ENCODE assay signal across 31 cellular contexts in the genomic region with DNA sequence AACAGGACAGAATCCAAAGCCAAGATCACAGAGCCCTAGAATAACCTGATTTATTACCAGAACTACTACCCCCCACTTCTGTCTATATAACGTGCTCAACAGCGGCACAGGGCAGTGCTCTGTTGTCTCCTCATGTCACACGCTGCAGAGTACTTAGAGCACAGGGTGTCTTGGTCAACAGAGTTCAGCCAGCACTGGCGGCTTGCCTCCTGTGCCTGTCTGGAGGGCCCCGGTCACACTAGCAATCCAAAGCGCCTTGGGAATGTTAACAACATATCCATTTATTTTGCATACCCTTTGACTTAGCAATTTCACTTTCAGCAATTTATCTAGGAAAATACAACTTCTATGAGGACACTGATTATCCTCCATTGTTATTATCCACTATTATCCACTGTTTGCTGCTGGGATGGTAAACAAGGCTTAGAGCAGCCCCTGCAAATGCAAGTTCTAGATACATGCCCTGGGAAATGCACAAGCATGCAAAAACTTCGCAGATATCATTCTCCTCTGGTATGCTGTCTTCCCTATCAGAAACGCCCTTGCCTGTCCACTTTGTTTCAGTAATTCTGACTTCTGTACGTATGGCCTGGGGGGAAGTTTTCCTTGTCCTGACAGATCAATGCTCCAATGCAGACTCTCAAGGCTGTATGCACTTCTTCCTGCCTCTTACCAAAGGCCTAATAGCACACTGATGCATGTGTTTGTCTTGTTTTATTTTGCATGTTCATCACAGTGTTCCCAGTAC.
"Had no signal": no experiment of that assay in that cellular context is flagged by ENCODE, and none has a peak within 500 bp of the region (broad histone marks: within the 10 kb centered on the region; RNA-seq: fewer than 3 reads in every experiment).

No MANE protein-coding gene starts in this region.

- H3K9me3 Mint-ChIP-seq: activated CD4-positive, alpha-beta memory T cell treated with anti-CD3 and anti-CD28 coated beads, Interleukin-2, amount 10 ng/mL, durations not matched to agents 7 days and 5 days; activated CD4-positive, alpha-beta T cell treated with anti-CD3 and anti-CD28 coated beads, Interleukin-2, amount 10 ng/mL, durations not matched to agents 7 days and 5 days; activated naive CD4-positive, alpha-beta T cell treated with anti-CD3 and anti-CD28 coated beads, Interleukin-2, amount 10 ng/mL, durations not matched to agents 7 days and 5 days; activated naive CD8-positive, alpha-beta T cell treated with anti-CD3 and anti-CD28 coated beads, Interleukin-2, amount 10 ng/mL, durations not matched to agents 7 days and 5 days; activated T-cell treated with anti-CD3 and anti-CD28 coated beads, Interleukin-2, amount 50 U/mL, for 24 hours; brain; effector memory CD8-positive, alpha-beta T cell; mesothelial cell of epicardium; naive thymus-derived CD4-positive, alpha-beta T cell; neural crest cell; T-helper 1 cell treated with Interleukin-12 subunit alpha and Interleukin-12 subunit beta and Interleukin-4 antibody, amounts not matched to agents 30 μg/mL and 1 μg/mL, for 36 hours had no signal

- DNase-seq: activated CD4-positive, alpha-beta memory T cell treated with anti-CD3 and anti-CD28 coated beads, Interleukin-2, amount 10 ng/mL, durations not matched to agents 7 days and 5 days; activated CD4-positive, alpha-beta T cell treated with anti-CD3 and anti-CD28 coated beads for 1 hour; activated CD4-positive, alpha-beta T cell treated with anti-CD3 and anti-CD28 coated beads, Interleukin-2, amount 10 ng/mL, durations not matched to agents 7 days and 5 days; activated CD8-positive, alpha-beta memory T cell treated with anti-CD3 and anti-CD28 coated beads, Interleukin-2, amount 50 U/mL, for 48 hours; activated gamma-delta T cell; activated naive CD4-positive, alpha-beta T cell treated with anti-CD3 and anti-CD28 coated beads, Interleukin-2, amount 10 ng/mL, durations not matched to agents 7 days and 5 days; activated naive CD8-positive, alpha-beta T cell treated with anti-CD3 and anti-CD28 coated beads, Interleukin-2, amount 10 ng/mL, durations not matched to agents 7 days and 5 days; activated T-cell treated with anti-CD3 and anti-CD28 coated beads, Interleukin-2, amount 50 U/mL, for 24 hours; caudate nucleus; cortex of kidney; effector memory CD8-positive, alpha-beta T cell; erythroblast; gastrocnemius medialis; kidney glomerular epithelial cell; left lung; mammary epithelial cell; naive thymus-derived CD4-positive, alpha-beta T cell; pancreas; psoas muscle; spleen; stimulated activated CD4-positive, alpha-beta T cell treated with anti-CD3 and anti-CD28 coated beads, Interleukin-2, amount 100 ng/mL, for 48 hours; stimulated activated naive CD8-positive, alpha-beta T cell treated with anti-CD3 and anti-CD28 coated beads, Interleukin-15, Interleukin-2, amounts not matched to agents 100 U/mL and 50 U/mL, for 24 hours; T-helper 9 cell; upper lobe of left lung had no signal

- H3K9me3 ChIP-seq: ascending aorta, gastrocnemius medialis, left lung, pancreas, psoas muscle, spleen, thoracic aorta, upper lobe of left lung, vagina had no signal

- H3K4me3 Mint-ChIP-seq: activated CD4-positive, alpha-beta memory T cell treated with anti-CD3 and anti-CD28 coated beads, Interleukin-2, amount 10 ng/mL, durations not matched to agents 7 days and 5 days; activated CD4-positive, alpha-beta T cell treated with anti-CD3 and anti-CD28 coated beads, Interleukin-2, amount 10 ng/mL, durations not matched to agents 7 days and 5 days; activated naive CD4-positive, alpha-beta T cell treated with anti-CD3 and anti-CD28 coated beads, Interleukin-2, amount 10 ng/mL, durations not matched to agents 7 days and 5 days; activated naive CD8-positive, alpha-beta T cell treated with anti-CD3 and anti-CD28 coated beads, Interleukin-2, amount 10 ng/mL, durations not matched to agents 7 days and 5 days; activated T-cell treated with anti-CD3 and anti-CD28 coated beads, Interleukin-2, amount 50 U/mL, for 24 hours; brain; effector memory CD8-positive, alpha-beta T cell; mesothelial cell of epicardium; naive thymus-derived CD4-positive, alpha-beta T cell; neural crest cell; T-helper 1 cell treated with Interleukin-12 subunit alpha and Interleukin-12 subunit beta and Interleukin-4 antibody, amounts not matched to agents 30 μg/mL and 1 μg/mL, for 36 hours had no signal

- H3K27me3 Mint-ChIP-seq: activated CD4-positive, alpha-beta memory T cell treated with anti-CD3 and anti-CD28 coated beads, Interleukin-2, amount 10 ng/mL, durations not matched to agents 7 days and 5 days; activated CD4-positive, alpha-beta T cell treated with anti-CD3 and anti-CD28 coated beads, Interleukin-2, amount 10 ng/mL, durations not matched to agents 7 days and 5 days; activated naive CD4-positive, alpha-beta T cell treated with anti-CD3 and anti-CD28 coated beads, Interleukin-2, amount 10 ng/mL, durations not matched to agents 7 days and 5 days; activated naive CD8-positive, alpha-beta T cell treated with anti-CD3 and anti-CD28 coated beads, Interleukin-2, amount 10 ng/mL, durations not matched to agents 7 days and 5 days; activated T-cell treated with anti-CD3 and anti-CD28 coated beads, Interleukin-2, amount 50 U/mL, for 24 hours; brain; effector memory CD8-positive, alpha-beta T cell; naive thymus-derived CD4-positive, alpha-beta T cell had no signal

- H3K27ac ChIP-seq: ascending aorta, gastrocnemius medialis, left lung, pancreas, psoas muscle, spleen, thoracic aorta, upper lobe of left lung, vagina had no signal

- H3K27ac Mint-ChIP-seq: activated CD4-positive, alpha-beta memory T cell treated with anti-CD3 and anti-CD28 coated beads, Interleukin-2, amount 10 ng/mL, durations not matched to agents 7 days and 5 days; activated CD4-positive, alpha-beta T cell treated with anti-CD3 and anti-CD28 coated beads, Interleukin-2, amount 10 ng/mL, durations not matched to agents 7 days and 5 days; activated naive CD4-positive, alpha-beta T cell treated with anti-CD3 and anti-CD28 coated beads, Interleukin-2, amount 10 ng/mL, durations not matched to agents 7 days and 5 days; activated naive CD8-positive, alpha-beta T cell treated with anti-CD3 and anti-CD28 coated beads, Interleukin-2, amount 10 ng/mL, durations not matched to agents 7 days and 5 days; activated T-cell treated with anti-CD3 and anti-CD28 coated beads, Interleukin-2, amount 50 U/mL, for 24 hours; brain; effector memory CD8-positive, alpha-beta T cell; mesothelial cell of epicardium; T-helper 1 cell treated with Interleukin-12 subunit alpha and Interleukin-12 subunit beta and Interleukin-4 antibody, amounts not matched to agents 30 μg/mL and 1 μg/mL, for 36 hours had no signal

- H3K4me1 ChIP-seq: ascending aorta, gastrocnemius medialis, left lung, psoas muscle, spleen, upper lobe of left lung, vagina had no signal

- H3K4me1 Mint-ChIP-seq: activated CD4-positive, alpha-beta T cell treated with anti-CD3 and anti-CD28 coated beads, Interleukin-2, amount 10 ng/mL, durations not matched to agents 7 days and 5 days; activated naive CD4-positive, alpha-beta T cell treated with anti-CD3 and anti-CD28 coated beads, Interleukin-2, amount 10 ng/mL, durations not matched to agents 7 days and 5 days; brain; mesothelial cell of epicardium; naive thymus-derived CD4-positive, alpha-beta T cell; neural crest cell had no signal

- H3K4me3 ChIP-seq: ascending aorta, gastrocnemius medialis, left lung, pancreas, psoas muscle, spleen, thoracic aorta, upper lobe of left lung, vagina had no signal

- H3K27me3 ChIP-seq: ascending aorta, gastrocnemius medialis, left lung, pancreas, spleen, upper lobe of left lung, vagina had no signal
